ENCODE assay signal across 18 cellular contexts in the genomic region with DNA sequence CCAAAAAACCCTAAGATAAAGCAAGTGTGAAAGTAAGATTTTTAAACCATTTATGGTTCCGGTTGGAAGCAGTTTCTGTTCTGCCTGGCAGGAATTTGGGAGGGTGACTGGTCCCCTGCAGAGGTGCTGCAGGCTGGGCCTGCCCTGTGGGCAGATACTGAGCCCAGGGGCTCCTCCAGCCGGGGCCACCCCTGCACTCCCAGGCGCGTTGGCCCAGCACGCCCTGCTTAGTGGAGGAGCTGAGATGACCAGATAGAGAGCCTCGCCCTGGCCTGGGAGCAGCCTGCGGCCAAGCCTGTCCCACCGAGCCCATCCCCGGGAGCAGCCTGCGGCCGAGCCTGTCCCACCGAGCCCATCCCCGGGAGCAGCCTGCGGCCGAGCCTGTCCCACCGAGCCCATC. TPM values are rescaled to one million over a fixed set of nuclear protein-coding genes. Genes with fewer than 3 reads are reported as not detected.
DNase-seq lines count a peak whose midpoint lies in the region; ATAC-seq, FAIRE-seq and TF ChIP-seq lines count a peak whose summit lies in the region.
"Had no signal": no experiment of that assay in that cellular context is flagged by ENCODE, and none has a peak within 500 bp of the region (broad histone marks: within the 10 kb centered on the region; RNA-seq: fewer than 3 reads in every experiment).

No MANE protein-coding gene starts in this region.

- in situ Hi-C loops in HepG2 (cut with HindIII; ENCODE audit: extremely low pct_ligation_motif_present, low pct_unique_long_range_greater_than_20kb) (no loop called here), ACHN (cut with HindIII; ENCODE audit: low pct_ligation_motif_present, low pct_unique_long_range_greater_than_20kb, low sequenced_read_pairs) (no loop called here)

- intact Hi-C loops in HepG2 (cut with micrococcal nuclease; ENCODE audit: unreplicated experiment) = no loop called here
- intact Hi-C loops in right lobe of liver (cut with DNase I) = no loop called here

- H3F3A ChIP-seq in GM23338 (replicated peaks; ENCODE audit: low read depth) = no peaks in the 10 kb centered on the region

- no peak overlapping the region for H3K4me2 ChIP-seq in HepG2 (ENCODE audit: low read depth, low read length)
- H3K4me2 ChIP-seq in GM23338 = no peak overlapping the region
- H3K4me2 ChIP-seq: A549 had no signal

- no peaks in the 10 kb centered on the region for H3K9me2 ChIP-seq in GM23338 (ENCODE audit: insufficient read depth)

- CTCF ChIA-PET in HepG2 (lab: Yijun Ruan, JAX; ENCODE audit: low intra/inter-chr PET ratio, low total read pairs) = no interaction called here

- TF ChIP-seq EP300 in HepG2 (IDR thresholded peaks at IDR 0.05; ENCODE audit: low read depth in 2 of 2, low read length in 2 of 2) = no peak
- no peak for TF ChIP-seq EP300 in HepG2 (CRISPR knock-in tag; IDR thresholded peaks at IDR 0.05; ENCODE audit: borderline replicate concordance)

- 100% methylated on average over 2 of the region's 16 CpGs for WGBS in HepG2 (ENCODE audit: low lambda C conversion rate)
- 100% methylated on average over 3 of the region's 16 CpGs for WGBS in right lobe of liver (ENCODE audit: insufficient coverage, low coverage, low lambda C conversion rate, missing lambda C conversion rate)

- H2AFZ ChIP-seq in HepG2 (ENCODE audit: low read length) (no peak overlapping the region), GM23338 (no peak overlapping the region)

- TF ChIP-seq CTCF in HepG2 (CRISPR knock-in tag; IDR thresholded peaks at IDR 0.05) (no peak), right lobe of liver (IDR thresholded peaks at IDR 0.05) (no peak), GM23338 (conservative IDR thresholded peaks at IDR 0.05; ENCODE audit: low read depth in 2 of 2) (no peak), BE2C (IDR thresholded peaks at IDR 0.05; ENCODE audit: low read depth, low read length) (no peak)

- H3K9ac ChIP-seq in HepG2 (ENCODE audit: insufficient read depth, low read depth, low read length) = no peak overlapping the region

- H3K4me1 ChIP-seq in HepG2 (ENCODE audit: insufficient read depth, low read length) (peaks cover 10% of the 10 kb centered on the region), right lobe of liver (no peaks in the 10 kb centered on the region), GM23338 (ENCODE audit: insufficient read depth) (no peaks in the 10 kb centered on the region), BE2C (peaks cover 2% of the 10 kb centered on the region; the same call in 1 of the 2 replicates)

- H3K4me1 Mint-ChIP-seq in GM23338 = no peaks in the 10 kb centered on the region
- H3K4me1 Mint-ChIP-seq: CD4-positive, alpha-beta memory T cell; H9 had no signal

- ATAC-seq in HepG2 = no peak
- no peak for ATAC-seq in right lobe of liver
- ATAC-seq in GM23338 = peak; percentile 39
- ATAC-seq: A549, HCT116 had no signal

- H3K79me2 ChIP-seq in HepG2 (ENCODE audit: insufficient read depth, low read length) (no peaks in the 10 kb centered on the region), GM23338 (replicated peaks; ENCODE audit: insufficient read depth) (no peaks in the 10 kb centered on the region)

- H4K20me1 ChIP-seq in HepG2 (ENCODE audit: insufficient read depth, low read length) = 0 out of 2 replicates have a peak, but pooled peaks cover 2% of the 10 kb centered on the region
- H4K20me1 ChIP-seq in GM23338 (replicated peaks; ENCODE audit: insufficient read depth) = no peaks in the 10 kb centered on the region

- POLR2A ChIA-PET in HepG2 (lab: Yijun Ruan, JAX) = no interaction called here

- H3K4me3 ChIP-seq in HepG2 (replicated peaks in 1 of 3; ENCODE audit: insufficient read depth in 1 of 3, low read depth in 2 of 3, low read length in 3 of 3) = no peak overlapping the region
- H3K4me3 ChIP-seq in right lobe of liver = no peak overlapping the region
- H3K4me3 ChIP-seq in GM23338 = no peak overlapping the region
- no peak overlapping the region for H3K4me3 ChIP-seq in BE2C (ENCODE audit: low read depth, low read length)
- H3K4me3 ChIP-seq: A549 had no signal

- H3K9me3 Mint-ChIP-seq in GM23338 = no peaks in the 10 kb centered on the region
- H3K9me3 Mint-ChIP-seq: CD4-positive, alpha-beta memory T cell; H9 had no signal

- DNase-seq in HepG2 (ENCODE audit: low spot score) (no peak), right lobe of liver (no peak), GM23338 (ENCODE audit: low spot score) (no peak), iPS-NIHi11 (ENCODE audit: low spot score) (peak; percentile 50), ACHN (no peak), BE2C (no peak), amniotic stem cell (lab: John Stamatoyannopoulos, UW) (no peak)
- DNase-seq: C1 segment of cervical spinal cord; CD4-positive, alpha-beta memory T cell; COR-L47; DMS153; DND-41; H9 had no signal

- H3K27ac Mint-ChIP-seq in GM23338 = no peak overlapping the region
- H3K27ac Mint-ChIP-seq: CD4-positive, alpha-beta memory T cell; H9 had no signal

- H3K36me3 Mint-ChIP-seq in GM23338 (ENCODE audit: low read depth) = no peaks in the 10 kb centered on the region; the same call in 2 of the 3 replicates
- H3K36me3 Mint-ChIP-seq: CD4-positive, alpha-beta memory T cell had no signal

- no peak for FAIRE-seq in HepG2 (lab: Jason Lieb, UNC)
- FAIRE-seq: A549, G401.6, GM12892, H1 had no signal

- TSS peak; percentile 57 for BruUV-seq in HepG2 (replicated peaks; lab: Mats Ljungman, UMichigan)

- no peaks in the 10 kb centered on the region for H3K27me3 ChIP-seq in HepG2 (ENCODE audit: control insufficient read depth in 1 of 2, insufficient read depth in 2 of 2, low read length in 2 of 2)
- H3K27me3 ChIP-seq in right lobe of liver = no peaks in the 10 kb centered on the region
- no peaks in the 10 kb centered on the region for H3K27me3 ChIP-seq in GM23338 (ENCODE audit: insufficient read depth)
- H3K27me3 ChIP-seq in BE2C = no peaks in the 10 kb centered on the region

- H3K36me3 ChIP-seq in HepG2 (replicated peaks in 1 of 2; ENCODE audit: control insufficient read depth in 1 of 2, insufficient read depth in 2 of 2, low read length in 2 of 2) (no peaks in the 10 kb centered on the region), right lobe of liver (no peaks in the 10 kb centered on the region), GM23338 (ENCODE audit: insufficient read depth) (no peaks in the 10 kb centered on the region), BE2C (no peaks in the 10 kb centered on the region)

- TF ChIP-seq POLR2A in HepG2 (IDR thresholded peaks at IDR 0.05; ENCODE audit: insufficient read depth in 1 of 2, low read depth in 2 of 2, low read length in 2 of 2) = no peak
- TF ChIP-seq POLR2A in right lobe of liver (IDR thresholded peaks at IDR 0.05) = no peak

- H3K27ac ChIP-seq in HepG2 (ENCODE audit: extremely low read length, insufficient read depth, low read length) = no peak overlapping the region
- no peak overlapping the region for H3K27ac ChIP-seq in right lobe of liver
- no peak overlapping the region for H3K27ac ChIP-seq in GM23338 (ENCODE audit: low read depth)
- H3K27ac ChIP-seq: A549 had no signal

- H3K9me3 ChIP-seq in HepG2 (ENCODE audit: low read length) (no peaks in the 10 kb centered on the region), right lobe of liver (no peaks in the 10 kb centered on the region), BE2C (no peaks in the 10 kb centered on the region)
- H3K9me3 ChIP-seq: A549 had no signal

- H3K4me3 Mint-ChIP-seq in GM23338 = no peak overlapping the region
- H3K4me3 Mint-ChIP-seq: CD4-positive, alpha-beta memory T cell; H9 had no signal

- H3K27me3 Mint-ChIP-seq in GM23338 (ENCODE audit: insufficient read depth, low read depth, poor library complexity) = peaks cover 4% of the 10 kb centered on the region
- H3K27me3 Mint-ChIP-seq: CD4-positive, alpha-beta memory T cell had no signal

- no peak for TF ChIP-seq RAD21 in HepG2 (CRISPR knock-in tag; IDR thresholded peaks at IDR 0.05)

RNA-seq across cellular contexts. Expression of a gene that starts 8.0 kb away (rescaled TPM):
- 0.36 and 0.55 TPM in 2 replicates for total RNA-seq in HepG2 (2016; rRNA removed; fragmentation: Illumina TruSeq; extraction: Trizol)
- total RNA-seq in HepG2 (2016; cell fraction: cytosol; rRNA removed; fragmentation: Illumina TruSeq; extraction: Trizol; ENCODE audit: low read depth) = 0.40 TPM in 1 of 2 replicates, not detected in the other
- total RNA-seq in HepG2 (2016; cell fraction: insoluble cytoplasmic fraction; rRNA removed; fragmentation: Illumina TruSeq; extraction: Trizol) = 0.27 and 0.56 TPM in 2 replicates
- total RNA-seq in HepG2 (2016; cell fraction: membrane; rRNA removed; fragmentation: Illumina TruSeq; extraction: Trizol) = 0.31 and 0.65 TPM in 2 replicates
- total RNA-seq in HepG2 (2016; cell fraction: nucleus; rRNA removed; fragmentation: Illumina TruSeq; extraction: Trizol) = not detected in 2 replicates
- 0.78 and 1.5 TPM in 2 replicates for polyA plus RNA-seq in HepG2 (2011; rRNA removed)
- 2.2 and 3.8 TPM in 2 replicates for polyA plus RNA-seq in HepG2 (2011; cell fraction: cytosol; rRNA removed)
- polyA plus RNA-seq in HepG2 (2011; cell fraction: nucleus; rRNA removed) = 3.7 and 3.9 TPM in 2 replicates
- polyA plus RNA-seq in HepG2 (2012) = 1.5 and 2.9 TPM in 2 replicates
- polyA plus RNA-seq in HepG2 (2016; cell fraction: cytosol; fragmentation: Illumina TruSeq; extraction: Trizol; ENCODE audit: low read depth) = 1.1 and 1.5 TPM in 2 replicates
- polyA plus RNA-seq in HepG2 (2016; cell fraction: insoluble cytoplasmic fraction; fragmentation: Illumina TruSeq; extraction: Trizol; ENCODE audit: low read depth) = 2.2 and 2.4 TPM in 2 replicates
- 1.2 and 1.5 TPM in 2 replicates for polyA plus RNA-seq in HepG2 (2016; cell fraction: membrane; fragmentation: Illumina TruSeq; extraction: Trizol; ENCODE audit: low read depth)
- polyA plus RNA-seq in HepG2 (2016; cell fraction: nucleus; fragmentation: Illumina TruSeq; extraction: Trizol; ENCODE audit: insufficient read depth, low read depth) = 2.0 and 2.5 TPM in 2 replicates
- polyA minus RNA-seq in HepG2 (2011; rRNA and poly(A)+ RNA removed; ENCODE audit: low replicate concordance) = 1.2 and 12.9 TPM in 2 replicates
- 0.88 and 1.4 TPM in 2 replicates for polyA minus RNA-seq in HepG2 (2011; cell fraction: cytosol; rRNA and poly(A)+ RNA removed)
- polyA minus RNA-seq in HepG2 (2011; cell fraction: nucleus; rRNA and poly(A)+ RNA removed) = 0.64 and 0.87 TPM in 2 replicates
- 10 to 100 TPM in 2 of 6 experiments, 1 to 10 TPM in 1, under 1 TPM in 2, not detected in 1; 0.51 to 12.7 (median 5.9) TPM for total RNA-seq in right lobe of liver
- total RNA-seq in GM23338 (2014; rRNA removed; shearing (Covaris generic)) = 3.8 TPM in 1 of 2 replicates, not detected in the other
- polyA plus RNA-seq in GM23338 (2016; fragmentation: Nextera tagmentation; extraction: Ambion mirVana) = 16.5 and 19.2 TPM in 2 replicates
- not detected for polyA plus RNA-seq in BE2C (2012; ENCODE audit: insufficient read depth, insufficient read length, low read depth)

RNA-seq across cellular contexts. Expression of a gene that starts 35.7 kb away (rescaled TPM):
- total RNA-seq in HepG2 (2016; rRNA removed; fragmentation: Illumina TruSeq; extraction: Trizol) (not detected in 2 replicates), right lobe of liver (1 to 10 TPM; 2.2 to 8.0 (median 3.6) TPM)
- total RNA-seq in HepG2 (2016; cell fraction: cytosol; rRNA removed; fragmentation: Illumina TruSeq; extraction: Trizol; ENCODE audit: low read depth) = not detected in 2 replicates
- not detected in 2 replicates for total RNA-seq in HepG2 (2016; cell fraction: insoluble cytoplasmic fraction; rRNA removed; fragmentation: Illumina TruSeq; extraction: Trizol)
- not detected in 2 replicates for total RNA-seq in HepG2 (2016; cell fraction: membrane; rRNA removed; fragmentation: Illumina TruSeq; extraction: Trizol)
- not detected in 2 replicates for total RNA-seq in HepG2 (2016; cell fraction: nucleus; rRNA removed; fragmentation: Illumina TruSeq; extraction: Trizol)
- polyA plus RNA-seq in HepG2 (2011; rRNA removed) (not detected in 2 replicates), GM23338 (2016; fragmentation: Nextera tagmentation; extraction: Ambion mirVana) (19.3 and 23.6 TPM in 2 replicates)
- not detected in 2 replicates for polyA plus RNA-seq in HepG2 (2011; cell fraction: cytosol; rRNA removed)
- polyA plus RNA-seq in HepG2 (2011; cell fraction: nucleus; rRNA removed) = 0.10 and 0.23 TPM in 2 replicates
- not detected in 2 replicates for polyA plus RNA-seq in HepG2 (2012)
- polyA plus RNA-seq in HepG2 (2016; cell fraction: cytosol; fragmentation: Illumina TruSeq; extraction: Trizol; ENCODE audit: low read depth) = not detected in 2 replicates
- not detected in 2 replicates for polyA plus RNA-seq in HepG2 (2016; cell fraction: insoluble cytoplasmic fraction; fragmentation: Illumina TruSeq; extraction: Trizol; ENCODE audit: low read depth)
- not detected in 2 replicates for polyA plus RNA-seq in HepG2 (2016; cell fraction: membrane; fragmentation: Illumina TruSeq; extraction: Trizol; ENCODE audit: low read depth)
- not detected in 2 replicates for polyA plus RNA-seq in HepG2 (2016; cell fraction: nucleus; fragmentation: Illumina TruSeq; extraction: Trizol; ENCODE audit: insufficient read depth, low read depth)
- 17.4 TPM in 1 of 2 replicates, not detected in the other for polyA minus RNA-seq in HepG2 (2011; rRNA and poly(A)+ RNA removed; ENCODE audit: low replicate concordance)
- 0.30 and 0.70 TPM in 2 replicates for polyA minus RNA-seq in HepG2 (2011; cell fraction: cytosol; rRNA and poly(A)+ RNA removed)
- polyA minus RNA-seq in HepG2 (2011; cell fraction: nucleus; rRNA and poly(A)+ RNA removed) = 0.52 TPM in 1 of 2 replicates, not detected in the other
- total RNA-seq in GM23338 (2014; rRNA removed; shearing (Covaris generic)) = 22.2 and 23.5 TPM in 2 replicates
- polyA plus RNA-seq in BE2C (2012; ENCODE audit: insufficient read depth, insufficient read length, low read depth) = 3.6 TPM
